1 cellular context compared by ENCODE assay signal in the genomic region with DNA sequence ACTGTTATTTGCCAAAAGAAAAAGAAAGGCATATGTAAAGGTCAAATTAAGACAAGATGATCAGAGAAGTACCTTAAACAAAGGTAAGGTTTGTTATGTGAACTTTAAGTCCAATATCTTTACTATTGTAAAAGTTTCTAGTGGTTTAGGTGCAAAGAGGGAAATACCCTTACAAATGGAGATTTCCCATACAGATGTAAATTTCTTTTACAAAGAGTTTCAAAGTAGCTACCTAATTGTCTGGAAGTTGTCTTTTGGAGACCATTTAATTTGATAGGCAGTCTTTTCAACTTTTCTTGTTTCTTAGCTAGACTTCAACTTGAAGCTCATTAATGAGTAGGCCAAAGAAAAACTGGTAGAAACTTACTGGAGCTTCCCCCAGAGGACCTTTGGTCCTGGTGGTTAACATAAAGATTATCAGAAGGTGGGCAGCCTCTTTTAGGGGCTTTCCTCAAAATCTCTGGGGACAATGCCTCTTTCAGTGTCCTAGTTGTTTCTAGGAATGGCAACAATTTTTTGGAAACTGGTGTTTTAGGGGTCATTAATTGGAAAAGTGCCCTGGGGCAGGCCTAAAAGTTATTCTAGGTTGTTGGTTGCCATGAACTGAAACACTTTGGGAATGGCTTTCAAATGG.
A peak's percentile ranks its signal among the peaks of the same experiment; 100 is the strongest.
TF ChIP-seq lines count a peak whose summit lies in the region.

No MANE protein-coding gene starts in this region.

TF ChIP-seq in H1, 55 proteins besides CTCF, POLR2A, EP300 and RAD21:
- TF ChIP-seq, protein P1, sequence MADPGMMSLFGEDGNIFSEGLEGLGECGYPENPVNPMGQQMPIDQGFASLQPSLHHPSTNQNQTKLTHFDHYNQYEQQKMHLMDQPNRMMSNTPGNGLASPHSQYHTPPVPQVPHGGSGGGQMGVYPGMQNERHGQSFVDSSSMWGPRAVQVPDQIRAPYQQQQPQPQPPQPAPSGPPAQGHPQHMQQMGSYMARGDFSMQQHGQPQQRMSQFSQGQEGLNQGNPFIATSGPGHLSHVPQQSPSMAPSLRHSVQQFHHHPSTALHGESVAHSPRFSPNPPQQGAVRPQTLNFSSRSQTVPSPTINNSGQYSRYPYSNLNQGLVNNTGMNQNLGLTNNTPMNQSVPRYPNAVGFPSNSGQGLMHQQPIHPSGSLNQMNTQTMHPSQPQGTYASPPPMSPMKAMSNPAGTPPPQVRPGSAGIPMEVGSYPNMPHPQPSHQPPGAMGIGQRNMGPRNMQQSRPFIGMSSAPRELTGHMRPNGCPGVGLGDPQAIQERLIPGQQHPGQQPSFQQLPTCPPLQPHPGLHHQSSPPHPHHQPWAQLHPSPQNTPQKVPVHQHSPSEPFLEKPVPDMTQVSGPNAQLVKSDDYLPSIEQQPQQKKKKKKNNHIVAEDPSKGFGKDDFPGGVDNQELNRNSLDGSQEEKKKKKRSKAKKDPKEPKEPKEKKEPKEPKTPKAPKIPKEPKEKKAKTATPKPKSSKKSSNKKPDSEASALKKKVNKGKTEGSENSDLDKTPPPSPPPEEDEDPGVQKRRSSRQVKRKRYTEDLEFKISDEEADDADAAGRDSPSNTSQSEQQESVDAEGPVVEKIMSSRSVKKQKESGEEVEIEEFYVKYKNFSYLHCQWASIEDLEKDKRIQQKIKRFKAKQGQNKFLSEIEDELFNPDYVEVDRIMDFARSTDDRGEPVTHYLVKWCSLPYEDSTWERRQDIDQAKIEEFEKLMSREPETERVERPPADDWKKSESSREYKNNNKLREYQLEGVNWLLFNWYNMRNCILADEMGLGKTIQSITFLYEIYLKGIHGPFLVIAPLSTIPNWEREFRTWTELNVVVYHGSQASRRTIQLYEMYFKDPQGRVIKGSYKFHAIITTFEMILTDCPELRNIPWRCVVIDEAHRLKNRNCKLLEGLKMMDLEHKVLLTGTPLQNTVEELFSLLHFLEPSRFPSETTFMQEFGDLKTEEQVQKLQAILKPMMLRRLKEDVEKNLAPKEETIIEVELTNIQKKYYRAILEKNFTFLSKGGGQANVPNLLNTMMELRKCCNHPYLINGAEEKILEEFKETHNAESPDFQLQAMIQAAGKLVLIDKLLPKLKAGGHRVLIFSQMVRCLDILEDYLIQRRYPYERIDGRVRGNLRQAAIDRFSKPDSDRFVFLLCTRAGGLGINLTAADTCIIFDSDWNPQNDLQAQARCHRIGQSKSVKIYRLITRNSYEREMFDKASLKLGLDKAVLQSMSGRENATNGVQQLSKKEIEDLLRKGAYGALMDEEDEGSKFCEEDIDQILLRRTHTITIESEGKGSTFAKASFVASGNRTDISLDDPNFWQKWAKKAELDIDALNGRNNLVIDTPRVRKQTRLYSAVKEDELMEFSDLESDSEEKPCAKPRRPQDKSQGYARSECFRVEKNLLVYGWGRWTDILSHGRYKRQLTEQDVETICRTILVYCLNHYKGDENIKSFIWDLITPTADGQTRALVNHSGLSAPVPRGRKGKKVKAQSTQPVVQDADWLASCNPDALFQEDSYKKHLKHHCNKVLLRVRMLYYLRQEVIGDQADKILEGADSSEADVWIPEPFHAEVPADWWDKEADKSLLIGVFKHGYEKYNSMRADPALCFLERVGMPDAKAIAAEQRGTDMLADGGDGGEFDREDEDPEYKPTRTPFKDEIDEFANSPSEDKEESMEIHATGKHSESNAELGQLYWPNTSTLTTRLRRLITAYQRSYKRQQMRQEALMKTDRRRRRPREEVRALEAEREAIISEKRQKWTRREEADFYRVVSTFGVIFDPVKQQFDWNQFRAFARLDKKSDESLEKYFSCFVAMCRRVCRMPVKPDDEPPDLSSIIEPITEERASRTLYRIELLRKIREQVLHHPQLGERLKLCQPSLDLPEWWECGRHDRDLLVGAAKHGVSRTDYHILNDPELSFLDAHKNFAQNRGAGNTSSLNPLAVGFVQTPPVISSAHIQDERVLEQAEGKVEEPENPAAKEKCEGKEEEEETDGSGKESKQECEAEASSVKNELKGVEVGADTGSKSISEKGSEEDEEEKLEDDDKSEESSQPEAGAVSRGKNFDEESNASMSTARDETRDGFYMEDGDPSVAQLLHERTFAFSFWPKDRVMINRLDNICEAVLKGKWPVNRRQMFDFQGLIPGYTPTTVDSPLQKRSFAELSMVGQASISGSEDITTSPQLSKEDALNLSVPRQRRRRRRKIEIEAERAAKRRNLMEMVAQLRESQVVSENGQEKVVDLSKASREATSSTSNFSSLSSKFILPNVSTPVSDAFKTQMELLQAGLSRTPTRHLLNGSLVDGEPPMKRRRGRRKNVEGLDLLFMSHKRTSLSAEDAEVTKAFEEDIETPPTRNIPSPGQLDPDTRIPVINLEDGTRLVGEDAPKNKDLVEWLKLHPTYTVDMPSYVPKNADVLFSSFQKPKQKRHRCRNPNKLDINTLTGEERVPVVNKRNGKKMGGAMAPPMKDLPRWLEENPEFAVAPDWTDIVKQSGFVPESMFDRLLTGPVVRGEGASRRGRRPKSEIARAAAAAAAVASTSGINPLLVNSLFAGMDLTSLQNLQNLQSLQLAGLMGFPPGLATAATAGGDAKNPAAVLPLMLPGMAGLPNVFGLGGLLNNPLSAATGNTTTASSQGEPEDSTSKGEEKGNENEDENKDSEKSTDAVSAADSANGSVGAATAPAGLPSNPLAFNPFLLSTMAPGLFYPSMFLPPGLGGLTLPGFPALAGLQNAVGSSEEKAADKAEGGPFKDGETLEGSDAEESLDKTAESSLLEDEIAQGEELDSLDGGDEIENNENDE (IDR thresholded peaks at IDR 0.05; ENCODE audit: insufficient replicate concordance, low read length) = peak; percentile 86
- TF ChIP-seq TAF7 (optimal IDR thresholded peaks at IDR 0.05; ENCODE audit: borderline replicate concordance, low read depth, low read length) (no peak), YY1 (IDR thresholded peaks at IDR 0.05; ENCODE audit: low read depth, low read length) (no peak), CHD2 (IDR thresholded peaks at IDR 0.05; ENCODE audit: low read length) (no peak), POLR2AphosphoS5 (IDR thresholded peaks at IDR 0.05; ENCODE audit: low read depth, low read length) (no peak), NRF1 (IDR thresholded peaks at IDR 0.05; ENCODE audit: low read depth, low read length) (no peak), TBP (IDR thresholded peaks at IDR 0.05; ENCODE audit: low read depth, low read length) (no peak)
